ENCODE assay signal across 22 cellular contexts in the genomic region with DNA sequence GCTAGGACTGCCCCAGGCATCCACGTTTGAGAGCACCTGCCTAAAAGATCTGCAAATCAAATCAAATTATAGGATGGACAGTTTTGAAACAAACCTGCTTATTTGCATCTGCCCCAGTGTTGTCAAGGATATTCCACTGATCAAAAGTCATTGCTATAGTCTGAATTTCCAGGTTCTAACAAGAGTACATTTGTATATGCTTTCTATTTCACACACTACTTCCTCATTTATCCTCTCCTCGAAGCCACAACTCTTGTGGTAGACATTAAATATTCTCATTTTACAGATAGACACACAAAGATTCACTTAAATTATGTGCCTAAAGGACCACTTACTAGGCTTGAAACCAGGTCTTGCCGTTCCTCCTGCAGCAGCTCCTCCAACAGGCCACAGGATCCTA. TPM values are rescaled to one million over a fixed set of nuclear protein-coding genes. Genes with fewer than 3 reads are reported as not detected.
DNase-seq lines count a peak whose midpoint lies in the region; ATAC-seq, FAIRE-seq and TF ChIP-seq lines count a peak whose summit lies in the region.
"Had no signal": no experiment of that assay in that cellular context is flagged by ENCODE, and none has a peak within 500 bp of the region (broad histone marks: within the 10 kb centered on the region; RNA-seq: fewer than 3 reads in every experiment).

No MANE protein-coding gene starts in this region.

- no peaks in the 10 kb centered on the region for H3K9me1 ChIP-seq in K562 (ENCODE audit: control insufficient read depth, insufficient read depth, low read length)

- H3K4me1 Mint-ChIP-seq in natural killer cell treated with Interleukin-12 subunit alpha and Interleukin-12 subunit beta and Interleukin-15 and Interleukin-18, amount 100 ng/mL, for 72 hours (ENCODE audit: low read depth in 2 of 2): peaks cover 37 to 45% of the 10 kb centered on the region in 2 donors
- H3K4me1 Mint-ChIP-seq: nephron had no signal

- 63% methylated on average over 3 of the region's 3 CpGs for WGBS in K562 (ENCODE audit: insufficient coverage, low coverage, missing lambda C conversion rate)
- WGBS in aorta, 2 donors: 74% methylated on average over 3 of the region's 3 CpGs

- DNase-seq in CD1c-positive myeloid dendritic cell (ENCODE audit: extremely low spot score): peak; percentile 28
- peak; percentile 61 for DNase-seq in NB4 (ENCODE audit: low read depth)
- DNase-seq in K562 (ENCODE audit: extremely low read depth in 1 of 4, low spot score in 3 of 4): no peak
- DNase-seq in natural killer cell treated with Interleukin-12 subunit alpha and Interleukin-12 subunit beta and Interleukin-15 and Interleukin-18, amount 100 ng/mL, for 72 hours (ENCODE audit: low spot score): no peak
- DNase-seq in aorta: no peak
- no peak for DNase-seq in DMS153 treated with DMSO at 0.1 percent for 48 hours (lab: John Stamatoyannopoulos, UW; ENCODE audit: unreplicated experiment)
- no peak for DNase-seq in H54 (ENCODE audit: insufficient read length, low spot score)
- DNase-seq: cerebellar nuclear complex; DMS79; NCI-H1694; NCI-H69; right lobe of liver; SJCRH30; stimulated activated CD4-positive, alpha-beta T cell treated with anti-CD3 and anti-CD28 coated beads, Interleukin-4, amount 100 ng/mL, for 1 hour; upper lobe of right lung had no signal

- peak overlapping the region in 1 of 2 donors; percentile 24 for H3K27ac Mint-ChIP-seq in natural killer cell treated with Interleukin-12 subunit alpha and Interleukin-12 subunit beta and Interleukin-15 and Interleukin-18, amount 100 ng/mL, for 72 hours
- H3K27ac Mint-ChIP-seq: nephron; stimulated activated effector memory CD8-positive, alpha-beta T cell treated with anti-CD3 and anti-CD28 coated beads, Interleukin-12 subunit alpha, Interleukin-12 subunit beta, amount 100 ng/mL, for 72 hours; WTC11 had no signal

- H2AFZ ChIP-seq in K562 (ENCODE audit: low read depth, low read length): peak overlapping the region; percentile 35; the same call in 1 of the 2 replicates

- peak overlapping the region in 1 of 2 experiments; percentile 86; a peak in 1 of 4 replicates for H3K9ac ChIP-seq in K562 (ENCODE audit: insufficient read depth in 1 of 2, low read depth in 2 of 2, low read length in 2 of 2)

- no peak for TF ChIP-seq CTCF in NB4 (IDR thresholded peaks at IDR 0.05; ENCODE audit: low read depth, low read length)
- TF ChIP-seq CTCF in K562 (IDR thresholded peaks at IDR 0.05 in 2 of 3, conservative IDR thresholded peaks at IDR 0.05 in 1 of 3; ENCODE audit: insufficient read depth in 2 of 3, low read depth in 1 of 3, low read length in 3 of 3): no peak

- no peak for TF ChIP-seq RAD21 in K562 (CRISPR knock-in tag; conservative IDR thresholded peaks at IDR 0.05 in 1 of 2, IDR thresholded peaks at IDR 0.05 in 1 of 2)

- H4K20me1 ChIP-seq in K562 (replicated peaks; ENCODE audit: control insufficient read depth, insufficient read depth, low read length): no peaks in the 10 kb centered on the region

- H3K4me2 ChIP-seq in K562 (ENCODE audit: insufficient read depth, low read length): no peak overlapping the region

- H3K27me3 ChIP-seq in K562 (ENCODE audit: control insufficient read depth in 2 of 2, insufficient read depth in 2 of 2, low read length in 2 of 2) (no peaks in the 10 kb centered on the region), aorta (ENCODE audit: control insufficient read depth in 1 of 2, insufficient read depth in 2 of 2, low read length in 1 of 2) (no peaks in the 10 kb centered on the region)
- H3K27me3 ChIP-seq: right lobe of liver, SJCRH30, upper lobe of right lung had no signal

- no peaks in the 10 kb centered on the region for H3K36me3 Mint-ChIP-seq in natural killer cell treated with Interleukin-12 subunit alpha and Interleukin-12 subunit beta and Interleukin-15 and Interleukin-18, amount 100 ng/mL, for 72 hours
- H3K36me3 Mint-ChIP-seq: WTC11 had no signal

- H3K36me3 ChIP-seq in K562 (ENCODE audit: control insufficient read depth, insufficient read depth, low read length) (peaks cover 2% of the 10 kb centered on the region; the same call in 1 of the 3 replicates), aorta (ENCODE audit: control insufficient read depth in 1 of 2, insufficient read depth in 2 of 2, low read length in 1 of 2) (no peaks in the 10 kb centered on the region)
- H3K36me3 ChIP-seq: HAP-1, right lobe of liver, SJCRH30, upper lobe of right lung had no signal

- no peak overlapping the region for H3K27ac ChIP-seq in K562 (ENCODE audit: extremely low read depth, low read depth, low read length)
- H3K27ac ChIP-seq in aorta (ENCODE audit: low read depth in 1 of 2, low read length in 2 of 2): no peak overlapping the region
- H3K27ac ChIP-seq: epithelial cell of prostate, right lobe of liver, SJCRH30, upper lobe of right lung had no signal

- no TSS peak for BruUV-seq in K562 (replicated peaks; lab: Mats Ljungman, UMichigan)

- no peak overlapping the region for H3K4me3 ChIP-seq in NB4 (ENCODE audit: low read depth, low read length)
- H3K4me3 ChIP-seq in K562: no peak overlapping the region
- no peak overlapping the region for H3K4me3 ChIP-seq in aorta (ENCODE audit: low read length in 2 of 2)
- H3K4me3 ChIP-seq: HAP-1, right lobe of liver, SJCRH30, upper lobe of right lung had no signal

- H3K27me3 Mint-ChIP-seq in natural killer cell treated with Interleukin-12 subunit alpha and Interleukin-12 subunit beta and Interleukin-15 and Interleukin-18, amount 100 ng/mL, for 72 hours: peaks cover 0 to 4% of the 10 kb centered on the region in 2 donors

- POLR2A ChIA-PET in K562 (lab: Yijun Ruan, JAX): interaction anchor here (0.7 to 1.6 kb wide), 3 partner anchors 9 to 46 kb away, joined by 3 to 9 read pairs (median 3); no protein-coding TSS in a partner anchor

- in situ Hi-C loops in K562 (cut with MboI): no loop called here

- intact Hi-C loops in K562 (cut with micrococcal nuclease) (no loop called here), aorta (cut with DNase I) (no loop called here)

- CTCF ChIA-PET in K562 (lab: Yijun Ruan, JAX; ENCODE audit: low intra/inter-chr PET ratio): no interaction called here

- FAIRE-seq in K562 (lab: Jason Lieb, UNC) (no peak), H54 (lab: Jason Lieb, UNC) (no peak)

- TF ChIP-seq POLR2A in NB4 (IDR thresholded peaks at IDR 0.05; ENCODE audit: extremely low read depth, insufficient read length): no peak
- no peak for TF ChIP-seq POLR2A in K562 (conservative IDR thresholded peaks at IDR 0.05)
- no peak for TF ChIP-seq POLR2A in H54 (IDR thresholded peaks at IDR 0.05; ENCODE audit: low read depth, low read length)

- H3K79me2 ChIP-seq in K562 (ENCODE audit: control insufficient read depth, insufficient read depth, low read length): no peaks in the 10 kb centered on the region

- ATAC-seq in HG02610 (IDR thresholded peaks at IDR 0.05; ENCODE audit: unreplicated experiment) (peak; percentile 41), K562 (no peak), aorta (ENCODE audit: low FRiP score) (no peak)
- ATAC-seq in natural killer cell treated with Interleukin-12 subunit alpha and Interleukin-12 subunit beta and Interleukin-15 and Interleukin-18, amount 100 ng/mL, for 72 hours: no peak
- ATAC-seq: left lobe of liver; right lobe of liver; stimulated activated effector memory CD8-positive, alpha-beta T cell treated with anti-CD3 and anti-CD28 coated beads, Interleukin-12 subunit alpha, Interleukin-12 subunit beta, amount 100 ng/mL, for 72 hours; upper lobe of right lung; WTC11 had no signal

- H3K4me1 ChIP-seq in K562 (replicated peaks in 1 of 2; ENCODE audit: control insufficient read depth in 2 of 2, insufficient read depth in 2 of 2, low read length in 2 of 2): peaks cover 20 to 31% of the 10 kb centered on the region in 2 experiments
- H3K4me1 ChIP-seq in aorta (ENCODE audit: control insufficient read depth in 1 of 2, insufficient read depth in 2 of 2, low read length in 2 of 2): no peaks in the 10 kb centered on the region

- no peak for TF ChIP-seq EP300 in K562 (IDR thresholded peaks at IDR 0.05; ENCODE audit: low read length)

- H3K4me3 Mint-ChIP-seq in natural killer cell treated with Interleukin-12 subunit alpha and Interleukin-12 subunit beta and Interleukin-15 and Interleukin-18, amount 100 ng/mL, for 72 hours: no peak overlapping the region
- H3K4me3 Mint-ChIP-seq: nephron; stimulated activated effector memory CD8-positive, alpha-beta T cell treated with anti-CD3 and anti-CD28 coated beads, Interleukin-12 subunit alpha, Interleukin-12 subunit beta, amount 100 ng/mL, for 72 hours; WTC11 had no signal

- H3K9me3 Mint-ChIP-seq in natural killer cell treated with Interleukin-12 subunit alpha and Interleukin-12 subunit beta and Interleukin-15 and Interleukin-18, amount 100 ng/mL, for 72 hours: no peaks in the 10 kb centered on the region
- H3K9me3 Mint-ChIP-seq: nephron; stimulated activated effector memory CD8-positive, alpha-beta T cell treated with anti-CD3 and anti-CD28 coated beads, Interleukin-12 subunit alpha, Interleukin-12 subunit beta, amount 100 ng/mL, for 72 hours; WTC11 had no signal

- H3K9me3 ChIP-seq in K562 (replicated peaks; ENCODE audit: control insufficient read depth, insufficient read depth, low read depth, low read length): no peaks in the 10 kb centered on the region
- no peaks in the 10 kb centered on the region for H3K9me3 ChIP-seq in aorta (ENCODE audit: control insufficient read depth, low read length)
- H3K9me3 ChIP-seq: HAP-1, right lobe of liver, SJCRH30, upper lobe of right lung had no signal

RNA-seq across cellular contexts. Expression of a gene that starts 11.9 kb away (rescaled TPM):
- total RNA-seq in K562 (2011; cell fraction: chromatin; rRNA removed; ENCODE audit: low replicate concordance): 24.7 and 26.6 TPM in 2 replicates
- 14.5 and 15.1 TPM in 2 replicates for total RNA-seq in K562 (2011; cell fraction: nucleolus; rRNA removed)
- 20.1 and 32.4 TPM in 2 replicates for total RNA-seq in K562 (2011; cell fraction: nucleoplasm; rRNA removed)
- total RNA-seq in K562 (2014; rRNA removed): 4.9 and 7.1 TPM in 2 replicates
- total RNA-seq in K562 (2014; rRNA removed; fragmentation: Illumina TruSeq; extraction: Trizol): 5.4 and 5.6 TPM in 2 replicates
- total RNA-seq in K562 (2015; rRNA removed; fragmentation: Illumina TruSeq; extraction: Trizol): 6.3 and 6.4 TPM in 2 replicates
- 15.5 and 16.3 TPM in 2 replicates for total RNA-seq in K562 (2021)
- polyA plus RNA-seq in K562 (2011; rRNA removed): 3.2 and 5.2 TPM in 2 replicates
- polyA plus RNA-seq in K562 (2011; cell fraction: cytosol; rRNA removed): 3.0 and 3.4 TPM in 2 replicates
- 7.8 and 14.6 TPM in 2 replicates for polyA plus RNA-seq in K562 (2011; cell fraction: nucleus; rRNA removed)
- polyA plus RNA-seq in K562 (2012): 6.3 and 6.6 TPM in 2 replicates
- 8.7 and 9.0 TPM in 2 replicates for polyA plus RNA-seq in K562 (2014; fragmentation: Illumina TruSeq; extraction: Trizol)
- under 1 TPM; 0.35 to 0.58 TPM for polyA plus RNA-seq in K562 (2014; fragmentation: Nextera tagmentation; extraction: Ambion mirVana)
- polyA plus RNA-seq in K562 (2014; rRNA removed): 5.3 and 5.5 TPM in 2 replicates
- polyA minus RNA-seq in K562 (2011; rRNA and poly(A)+ RNA removed): 6.5 and 10.2 TPM in 2 replicates
- polyA minus RNA-seq in K562 (2011; cell fraction: cytosol; rRNA and poly(A)+ RNA removed): 10.4 and 12.0 TPM in 2 replicates
- 5.7 and 7.3 TPM in 2 replicates for polyA minus RNA-seq in K562 (2011; cell fraction: nucleus; rRNA and poly(A)+ RNA removed)
- total RNA-seq in natural killer cell treated with Interleukin-12 subunit alpha and Interleukin-12 subunit beta and Interleukin-15 and Interleukin-18, amount 100 ng/mL, for 72 hours: 10 to 100 TPM; 29.3 to 70.3 TPM
- 10 to 100 TPM in 1 of 2 donors, 1 to 10 TPM in 1; 9.5 to 12.1 TPM for total RNA-seq in aorta
- 1 to 10 TPM; 1.0 to 1.9 TPM for polyA plus RNA-seq in aorta

RNA-seq across cellular contexts. Expression of a gene that starts 46.2 kb away (rescaled TPM):
- 33.8 and 38.3 TPM in 2 replicates for total RNA-seq in K562 (2011; cell fraction: chromatin; rRNA removed; ENCODE audit: low replicate concordance)
- total RNA-seq in K562 (2011; cell fraction: nucleolus; rRNA removed): 33.5 and 37.1 TPM in 2 replicates
- total RNA-seq in K562 (2011; cell fraction: nucleoplasm; rRNA removed): 36.7 and 58.4 TPM in 2 replicates
- total RNA-seq in K562 (2014; rRNA removed): 67.0 and 68.4 TPM in 2 replicates
- 79.0 and 87.6 TPM in 2 replicates for total RNA-seq in K562 (2014; rRNA removed; fragmentation: Illumina TruSeq; extraction: Trizol)
- total RNA-seq in K562 (2015; rRNA removed; fragmentation: Illumina TruSeq; extraction: Trizol): 83.4 and 91.1 TPM in 2 replicates
- 91.7 and 92.5 TPM in 2 replicates for total RNA-seq in K562 (2021)
- polyA plus RNA-seq in K562 (2011; rRNA removed): 129 and 170 TPM in 2 replicates
- polyA plus RNA-seq in K562 (2011; cell fraction: cytosol; rRNA removed): 125 and 156 TPM in 2 replicates
- 64.6 and 74.4 TPM in 2 replicates for polyA plus RNA-seq in K562 (2011; cell fraction: nucleus; rRNA removed)
- 79.1 and 122 TPM in 2 replicates for polyA plus RNA-seq in K562 (2012)
- polyA plus RNA-seq in K562 (2014; fragmentation: Illumina TruSeq; extraction: Trizol): 139 and 147 TPM in 2 replicates
- 100 to 1,000 TPM; 258 to 288 TPM for polyA plus RNA-seq in K562 (2014; fragmentation: Nextera tagmentation; extraction: Ambion mirVana)
- polyA plus RNA-seq in K562 (2014; rRNA removed): 126 and 140 TPM in 2 replicates
- 33.3 and 40.1 TPM in 2 replicates for polyA minus RNA-seq in K562 (2011; rRNA and poly(A)+ RNA removed)
- 25.8 and 39.5 TPM in 2 replicates for polyA minus RNA-seq in K562 (2011; cell fraction: cytosol; rRNA and poly(A)+ RNA removed)
- 28.5 and 30.0 TPM in 2 replicates for polyA minus RNA-seq in K562 (2011; cell fraction: nucleus; rRNA and poly(A)+ RNA removed)
- 10 to 100 TPM; 87.1 to 92.6 TPM for total RNA-seq in natural killer cell treated with Interleukin-12 subunit alpha and Interleukin-12 subunit beta and Interleukin-15 and Interleukin-18, amount 100 ng/mL, for 72 hours
- 10 to 100 TPM; 47.5 to 49.8 TPM for total RNA-seq in aorta
- polyA plus RNA-seq in aorta: 10 to 100 TPM; 85.5 to 86.7 TPM

Comparison
In these comparisons a context has a peak if more than half of its experiments do, and no peak if none do; other contexts are left out.
1. DNase-seq: peak in CD1c-positive myeloid dendritic cell (single experiment) and NB4 (single experiment); none in K562 (0 of 4), natural killer cell treated with Interleukin-12 subunit alpha and Interleukin-12 subunit beta and Interleukin-15 and Interleukin-18, amount 100 ng/mL, for 72 hours (single experiment), aorta (0 of 2), DMS153 treated with DMSO at 0.1 percent for 48 hours (single experiment) and H54 (single experiment).